8 cellular contexts compared by ENCODE assay signal in genomic region chr14:92783813-92784431, GRCh38. TPM values are rescaled to one million over a fixed set of nuclear protein-coding genes. Genes with fewer than 3 reads are reported as not detected.
A peak's percentile ranks its signal among the peaks of the same experiment; 100 is the strongest.
DNase-seq lines count a peak whose midpoint lies in the region; ATAC-seq and TF ChIP-seq lines count a peak whose summit lies in the region.

No MANE protein-coding gene starts in this region.

- H3K27ac Mint-ChIP-seq in activated B cell treated with CpG ODN at 0.5 μM for 24 hours = no peak overlapping the region

- CTCF ChIA-PET in activated B cell treated with CpG ODN at 0.5 μM for 24 hours (lab: Charles Lee) = interaction anchor here (0.7 to 3.8 kb wide), 11 partner anchors 8 to 215 kb away, joined by 3 to 73 read pairs (median 4); no protein-coding TSS in a partner anchor

- TF ChIP-seq CTCF in activated B cell treated with CpG ODN at 0.5 μM for 24 hours (IDR thresholded peaks at IDR 0.05) = peak; percentile 34

- H3K4me1 Mint-ChIP-seq in activated B cell treated with CpG ODN at 0.5 μM for 24 hours = peaks cover 13% of the 10 kb centered on the region

- H3K36me3 Mint-ChIP-seq in activated B cell treated with CpG ODN at 0.5 μM for 24 hours (ENCODE audit: low read depth) = no peaks in the 10 kb centered on the region

- DNase-seq in activated T-cell treated with anti-CD3 and anti-CD28 coated beads for 24 hours (ENCODE audit: low read depth) (peak; percentile 13), NCI-H2196 treated with DMSO at 0.1 percent for 48 hours (lab: John Stamatoyannopoulos, UW; ENCODE audit: unreplicated experiment) (peak; percentile 16), activated B cell treated with CpG ODN at 0.5 μM for 24 hours (no peak), foreskin melanocyte (peak; percentile 60), pons (ENCODE audit: low spot score) (peak; percentile 83)
- DNase-seq in activated T-cell treated with anti-CD3 and anti-CD28 coated beads, Interleukin-2, amount 50 U/mL, for 48 hours = no peak

- POLR2A ChIA-PET in activated B cell treated with CpG ODN at 0.5 μM for 24 hours (lab: Charles Lee) = no interaction called here

- no peak overlapping the region for H3K4me3 Mint-ChIP-seq in activated B cell treated with CpG ODN at 0.5 μM for 24 hours

- intact Hi-C loops in activated B cell treated with CpG ODN at 0.5 μM for 24 hours (cut with micrococcal nuclease) = loop anchor here (1.0 to 2.0 kb wide), 3 partner anchors 35 to 97 kb away; partner anchors contain the start of gene LGMN

- no peaks in the 10 kb centered on the region for H3K27me3 Mint-ChIP-seq in activated B cell treated with CpG ODN at 0.5 μM for 24 hours

- ATAC-seq in HG02852 (IDR thresholded peaks at IDR 0.05; ENCODE audit: unreplicated experiment) (peak; percentile 49), activated B cell treated with CpG ODN at 0.5 μM for 24 hours (ENCODE audit: low read depth) (peak; percentile 85), HG02763 (IDR thresholded peaks at IDR 0.05; ENCODE audit: unreplicated experiment) (no peak)

- H3K9me3 Mint-ChIP-seq in activated B cell treated with CpG ODN at 0.5 μM for 24 hours = peaks cover 3% of the 10 kb centered on the region

RNA-seq across cellular contexts. Expression of gene GOLGA5, which starts 10.2 kb away (rescaled TPM):
- total RNA-seq in activated B cell treated with CpG ODN at 0.5 μM for 24 hours = 16.6 and 18.0 TPM in 2 replicates

RNA-seq across cellular contexts. Expression of gene LGMN, which starts 35.5 kb away (rescaled TPM):
- total RNA-seq in activated B cell treated with CpG ODN at 0.5 μM for 24 hours = 10.3 and 11.8 TPM in 2 replicates

Comparison
In these comparisons a context has a peak if more than half of its experiments do, and no peak if none do; other contexts are left out.
1. DNase-seq: peak in activated T-cell treated with anti-CD3 and anti-CD28 coated beads for 24 hours (single experiment), NCI-H2196 treated with DMSO at 0.1 percent for 48 hours (single experiment), foreskin melanocyte (single experiment) and pons (single experiment); none in activated T-cell treated with anti-CD3 and anti-CD28 coated beads, Interleukin-2, amount 50 U/mL, for 48 hours (0 of 2) and activated B cell treated with CpG ODN at 0.5 μM for 24 hours (single experiment).